In genomic region chr20:45111799-45112471, GRCh38 we compare ENCODE assay signal across 9 cellular contexts. TPM values are rescaled to one million over a fixed set of nuclear protein-coding genes. Genes with fewer than 3 reads are reported as not detected.
A peak's percentile ranks its signal among the peaks of the same experiment; 100 is the strongest.
DNase-seq lines count a peak whose midpoint lies in the region; ATAC-seq and TF ChIP-seq lines count a peak whose summit lies in the region.
"Had no signal": no experiment of that assay in that cellular context is flagged by ENCODE, and none has a peak within 500 bp of the region (broad histone marks: within the 10 kb centered on the region; RNA-seq: fewer than 3 reads in every experiment).

No MANE protein-coding gene starts in this region.

- no peaks in the 10 kb centered on the region for H3K36me3 Mint-ChIP-seq in CD4-positive, alpha-beta memory T cell

- H3K27me3 Mint-ChIP-seq in CD4-positive, alpha-beta memory T cell: peaks cover 2 to 3% of the 10 kb centered on the region in 2 donors

- CTCF ChIA-PET in CD4-positive, alpha-beta memory T cell (lab: Charles Lee; ENCODE audit: partially characterized antibody): interaction anchor here (0.9 to 5.8 kb wide), 9 partner anchors 9 to 427 kb away, joined by 3 to 32 read pairs (median 4); no protein-coding TSS in a partner anchor

- TF ChIP-seq CTCF in 22Rv1 (IDR thresholded peaks at IDR 0.05) (peak; percentile 77), GM10266 (IDR thresholded peaks at IDR 0.05; ENCODE audit: control insufficient read depth, insufficient read depth, low read depth, missing control alignments) (peak; percentile 55), esophagus squamous epithelium (IDR thresholded peaks at IDR 0.05) (peak in 3 of 6 experiments; percentile 26 to 34 (median 31))

- ATAC-seq in SK-N-SH treated with all-trans-retinoic acid at 6 μM for 48 hours: peak; percentile 53

- H3K27ac ChIP-seq in 22Rv1 (no peak overlapping the region), esophagus squamous epithelium (no peak overlapping the region)
- H3K27ac ChIP-seq in CD4-positive, alpha-beta memory T cell (ENCODE audit: low read depth, low read length): no peak overlapping the region

- no peaks in the 10 kb centered on the region for H3K36me3 ChIP-seq in esophagus squamous epithelium
- no peaks in the 10 kb centered on the region for H3K36me3 ChIP-seq in CD4-positive, alpha-beta memory T cell (ENCODE audit: insufficient read depth, low read length)

- DNase-seq in GM10266 (ENCODE audit: extremely low spot score) (peak; percentile 41), iris pigment epithelial cell (ENCODE audit: low read depth) (peak; percentile 19), HuH-7.5 (ENCODE audit: low spot score) (no peak), RKO (ENCODE audit: low spot score) (no peak), esophagus squamous epithelium (lab: John Stamatoyannopoulos, UW) (no peak)
- DNase-seq in CD4-positive, alpha-beta memory T cell: no peak
- DNase-seq: stimulated activated CD4-positive, alpha-beta T cell treated with anti-CD3 and anti-CD28 coated beads, Interleukin-12 subunit alpha, Interleukin-12 subunit beta, amount 100 ng/mL, for 4 hours had no signal

- TF ChIP-seq POLR2A in esophagus squamous epithelium (IDR thresholded peaks at IDR 0.05): no peak

- no peaks in the 10 kb centered on the region for H3K9me3 Mint-ChIP-seq in CD4-positive, alpha-beta memory T cell

- H3K4me1 ChIP-seq in esophagus squamous epithelium: peaks cover 9 to 22% (median 10%) of the 10 kb centered on the region in 3 donors
- peaks cover 4% of the 10 kb centered on the region for H3K4me1 ChIP-seq in CD4-positive, alpha-beta memory T cell (ENCODE audit: insufficient read depth, low read length)

- intact Hi-C loops in esophagus squamous epithelium (cut with DNase I): no loop called here
- intact Hi-C loops in CD4-positive, alpha-beta memory T cell (cut with micrococcal nuclease): loop anchor here (1.0 kb wide), 1 partner anchor 101 kb away; no protein-coding TSS in a partner anchor

- H3K27ac Mint-ChIP-seq in CD4-positive, alpha-beta memory T cell: no peak overlapping the region

- WGBS in esophagus squamous epithelium, 2 donors: 54 to 67% methylated on average over 8 to 15 of the region's 17 CpGs

- peaks cover 0 to 6% (median 2%) of the 10 kb centered on the region in 4 donors for H3K4me1 Mint-ChIP-seq in CD4-positive, alpha-beta memory T cell

- POLR2A ChIA-PET in CD4-positive, alpha-beta memory T cell (lab: Charles Lee; ENCODE audit: partially characterized antibody): no interaction called here

- no peak overlapping the region for H3K4me3 Mint-ChIP-seq in CD4-positive, alpha-beta memory T cell

- H3K9me3 ChIP-seq in esophagus squamous epithelium: no peaks in the 10 kb centered on the region
- H3K9me3 ChIP-seq in CD4-positive, alpha-beta memory T cell (ENCODE audit: control insufficient read depth in 1 of 2, low read length in 2 of 2): no peaks in the 10 kb centered on the region

- peaks cover 0 to 36% (median 0%) of the 10 kb centered on the region in 4 donors for H3K27me3 ChIP-seq in esophagus squamous epithelium
- H3K27me3 ChIP-seq in CD4-positive, alpha-beta memory T cell (ENCODE audit: insufficient read depth, low read length): no peaks in the 10 kb centered on the region

- no peak overlapping the region for H3K4me3 ChIP-seq in esophagus squamous epithelium
- no peak overlapping the region for H3K4me3 ChIP-seq in CD4-positive, alpha-beta memory T cell (ENCODE audit: low read length in 2 of 2)

TF ChIP-seq in SK-N-SH treated with all-trans-retinoic acid at 6 μM for 48 hours, 23 proteins besides CTCF, POLR2A, EP300 and RAD21:
- TF ChIP-seq ZC3H10 (CRISPR knock-in tag; IDR thresholded peaks at IDR 0.05) (no peak), ZNF565 (CRISPR knock-in tag; conservative IDR thresholded peaks at IDR 0.05; ENCODE audit: low read depth) (no peak), BACH2 (CRISPR knock-in tag; IDR thresholded peaks at IDR 0.05; ENCODE audit: borderline replicate concordance) (no peak), TCF4 (CRISPR knock-in tag; IDR thresholded peaks at IDR 0.05; ENCODE audit: borderline replicate concordance) (no peak), CSRNP3 (CRISPR knock-in tag; IDR thresholded peaks at IDR 0.05) (no peak), CREB5 (CRISPR knock-in tag; IDR thresholded peaks at IDR 0.05; ENCODE audit: low read depth) (no peak)

RNA-seq across cellular contexts. Expression of gene WFDC5, which starts 3.0 kb away (rescaled TPM):
- total RNA-seq in esophagus squamous epithelium: 10 to 100 TPM in 1 of 4 donors, 1 to 10 TPM in 3; 3.1 to 32.1 (median 4.6) TPM
- total RNA-seq in CD4-positive, alpha-beta memory T cell: not detected
- not detected for polyA plus RNA-seq in CD4-positive, alpha-beta memory T cell

RNA-seq across cellular contexts. Expression of gene KCNS1, which starts 11.0 kb away (rescaled TPM):
- under 1 TPM in 3 of 4 donors, not detected in 1; 0.22 to 0.80 (median 0.29) TPM for total RNA-seq in esophagus squamous epithelium
- under 1 TPM in 1 of 2 experiments, not detected in 1; 0.09 TPM for total RNA-seq in CD4-positive, alpha-beta memory T cell
- polyA plus RNA-seq in CD4-positive, alpha-beta memory T cell: under 1 TPM in 1 of 2 donors, not detected in 1; 0.16 TPM

RNA-seq across cellular contexts. Expression of gene WFDC12, which starts 12.3 kb away (rescaled TPM):
- 1 to 10 TPM in 1 of 4 donors, under 1 TPM in 2, not detected in 1; 0.44 to 2.6 (median 0.64) TPM for total RNA-seq in esophagus squamous epithelium
- total RNA-seq in CD4-positive, alpha-beta memory T cell: not detected
- polyA plus RNA-seq in CD4-positive, alpha-beta memory T cell: not detected

Comparison
In these comparisons a context has a peak if more than half of its experiments do, and no peak if none do; other contexts are left out.
1. DNase-seq: peak in GM10266 (single experiment) and iris pigment epithelial cell (single experiment); none in HuH-7.5 (single experiment), RKO (single experiment), esophagus squamous epithelium (single experiment) and CD4-positive, alpha-beta memory T cell (0 of 5).
2. RNA of gene WFDC5, which starts 3.0 kb away (total RNA-seq): 3.1 to 32.1 TPM in esophagus squamous epithelium; not detected in CD4-positive, alpha-beta memory T cell; every median in the first group is over 4 times any median in the second.